19 cellular contexts compared by ENCODE assay signal in genomic region chr1:163673756-163674155, GRCh38.
DNase-seq lines count a peak whose midpoint lies in the region; ATAC-seq and TF ChIP-seq lines count a peak whose summit lies in the region.
"Had no signal": no experiment of that assay in that cellular context is flagged by ENCODE, and none has a peak within 500 bp of the region (broad histone marks: within the 10 kb centered on the region; RNA-seq: fewer than 3 reads in every experiment).

No MANE protein-coding gene starts in this region.

- TF ChIP-seq CTCF in uterus (IDR thresholded peaks at IDR 0.05) = no peak

- TF ChIP-seq POLR2A in uterus (IDR thresholded peaks at IDR 0.05) = no peak

- H3K4me2 ChIP-seq in mesendoderm (ENCODE audit: low read length) = no peak overlapping the region
- H3K4me2 ChIP-seq: A549 had no signal

- peak overlapping the region; percentile 68 for H2AK5ac ChIP-seq in mesendoderm (ENCODE audit: low read length)

- peak overlapping the region; percentile 68 for H3K56ac ChIP-seq in mesendoderm (ENCODE audit: low read length)

- peak overlapping the region; percentile 83 for H3K4ac ChIP-seq in mesendoderm (ENCODE audit: low read depth, low read length)

- ATAC-seq in left ventricle myocardium superior = peak; percentile 17
- ATAC-seq in Right ventricle myocardium superior (ENCODE audit: poor library complexity) = no peak
- ATAC-seq: A549; HepG2; stimulated activated naive B cell treated with anti-CD40 and anti-IgM and Interleukin-4, amounts not matched to agents 10 μg/mL and 1 μg/mL and 100 μg/mL, for 72 hours had no signal

- H3K4me3 ChIP-seq in mesendoderm (ENCODE audit: low read length) (no peak overlapping the region), uterus (peak overlapping the region in 1 of 2 donors; percentile 8)
- H3K4me3 ChIP-seq: A549 had no signal

- H3K9me3 ChIP-seq in uterus = no peaks in the 10 kb centered on the region
- H3K9me3 ChIP-seq: A549, Caco-2 had no signal

- no peak overlapping the region for H3K9ac ChIP-seq in mesendoderm (ENCODE audit: low read length)

- no peaks in the 10 kb centered on the region for H3K27me3 ChIP-seq in mesendoderm (ENCODE audit: insufficient read depth, low read length, poor library complexity)
- H3K27me3 ChIP-seq in uterus = no peaks in the 10 kb centered on the region
- H3K27me3 ChIP-seq: brain microvascular endothelial cell had no signal

- no peak overlapping the region for H3K23ac ChIP-seq in mesendoderm (ENCODE audit: low read length)

- no peaks in the 10 kb centered on the region for H3K79me1 ChIP-seq in mesendoderm (ENCODE audit: low read length)

- H3K4me1 ChIP-seq in mesendoderm (ENCODE audit: control insufficient read depth, low read depth, low read length) (peaks cover 20% of the 10 kb centered on the region), uterus (peaks cover 6 to 7% of the 10 kb centered on the region in 2 donors)
- H3K4me1 ChIP-seq: A549, Caco-2 had no signal

- intact Hi-C loops in left ventricle myocardium superior (cut with micrococcal nuclease) = no loop called here
- intact Hi-C loops in Right ventricle myocardium superior (cut with DNase I) = no loop called here
- intact Hi-C loops in uterus (cut with DNase I; ENCODE audit: low total_unique reads) = no loop called here

- H3K36me3 ChIP-seq in mesendoderm (ENCODE audit: control insufficient read depth, insufficient read depth, low read length) = no peaks in the 10 kb centered on the region
- H3K36me3 ChIP-seq in uterus = no peaks in the 10 kb centered on the region
- H3K36me3 ChIP-seq: brain microvascular endothelial cell had no signal

- no peak overlapping the region for H4K5ac ChIP-seq in mesendoderm (ENCODE audit: low read length)

- H3K27ac ChIP-seq in mesendoderm (ENCODE audit: low read depth, low read length) = no peak overlapping the region
- peak overlapping the region; percentile 86 to 88 for H3K27ac ChIP-seq in uterus
- H3K27ac ChIP-seq: A549, brain microvascular endothelial cell had no signal

- no peaks in the 10 kb centered on the region for H3K79me2 ChIP-seq in mesendoderm (ENCODE audit: control insufficient read depth, insufficient read depth, low read length)

- H2BK15ac ChIP-seq in mesendoderm (replicated peaks; ENCODE audit: low read depth) = no peak overlapping the region

- no peak overlapping the region for H4K8ac ChIP-seq in mesendoderm (ENCODE audit: low read depth, low read length)

- peak overlapping the region; percentile 90 for H3K18ac ChIP-seq in mesendoderm (ENCODE audit: low read length)

- WGBS in mesendoderm (ENCODE audit: extremely low coverage, insufficient coverage, low lambda C conversion rate) = no CpG with 5 or more reads among the region's 8 CpGs

- DNase-seq in left ventricle myocardium superior = no peak
- no peak for DNase-seq in Right ventricle myocardium superior
- DNase-seq in dedifferentiated amniotic fluid mesenchymal stem cell (ENCODE audit: extremely low spot score) = peak; percentile 80
- no peak for DNase-seq in mesendoderm
- peak; percentile 72 for DNase-seq in uterus
- no peak for DNase-seq in NCI-H2227 treated with DMSO at 0.1 percent for 48 hours (lab: John Stamatoyannopoulos, UW)
- DNase-seq in C1 segment of cervical spinal cord (lab: John Stamatoyannopoulos, UW) = no peak
- DNase-seq in stimulated activated CD4-positive, alpha-beta T cell treated with anti-CD3 and anti-CD28 coated beads, Interleukin-12 subunit alpha, Interleukin-12 subunit beta, amount 100 ng/mL, for 4 hours = no peak
- DNase-seq: activated CD4-positive, alpha-beta T cell treated with anti-CD3 and anti-CD28 coated beads, Interleukin-2, amount 50 U/mL, for 48 hours; brain microvascular endothelial cell; Caco-2; effector CD8-positive, alpha-beta T cell; GOT3; islet precursor cell; NCI-H2171; SIG-M5; stimulated activated naive B cell treated with anti-CD40 and anti-IgM and Interleukin-4, amounts not matched to agents 10 μg/mL and 1 μg/mL and 100 μg/mL, for 72 hours had no signal

- H2BK120ac ChIP-seq in mesendoderm (ENCODE audit: low read depth, low read length) = peak overlapping the region; percentile 3

- H2BK5ac ChIP-seq in mesendoderm (ENCODE audit: low read length) = peak overlapping the region; percentile 36

Comparison
In these comparisons a context has a peak if more than half of its experiments do, and no peak if none do; other contexts are left out.
1. DNase-seq: peak in dedifferentiated amniotic fluid mesenchymal stem cell (single experiment) and uterus (2 of 2); none in left ventricle myocardium superior (single experiment), Right ventricle myocardium superior (single experiment), mesendoderm (single experiment), NCI-H2227 treated with DMSO at 0.1 percent for 48 hours (single experiment), C1 segment of cervical spinal cord (0 of 14) and stimulated activated CD4-positive, alpha-beta T cell treated with anti-CD3 and anti-CD28 coated beads, Interleukin-12 subunit alpha, Interleukin-12 subunit beta, amount 100 ng/mL, for 4 hours (single experiment).